20 cellular contexts compared by ENCODE assay signal in genomic region chr1:97368296-97368695, GRCh38.
A peak's percentile ranks its signal among the peaks of the same experiment; 100 is the strongest.
DNase-seq lines count a peak whose midpoint lies in the region; ATAC-seq, FAIRE-seq and TF ChIP-seq lines count a peak whose summit lies in the region.
"Had no signal": no experiment of that assay in that cellular context is flagged by ENCODE, and none has a peak within 500 bp of the region (broad histone marks: within the 10 kb centered on the region; RNA-seq: fewer than 3 reads in every experiment).

No MANE protein-coding gene starts in this region.

- H4K20me1 ChIP-seq in H1 (replicated peaks in 1 of 2; ENCODE audit: control insufficient read depth in 1 of 2, insufficient read depth in 2 of 2, low read length in 2 of 2): no peaks in the 10 kb centered on the region
- no peaks in the 10 kb centered on the region for H4K20me1 ChIP-seq in keratinocyte (ENCODE audit: control insufficient read depth, extremely low read depth, insufficient read depth, low read length)

- H2BK20ac ChIP-seq in H1 (ENCODE audit: low read length): no peak overlapping the region

- H3K4me2 ChIP-seq in H1 (ENCODE audit: insufficient read depth in 1 of 2, low read depth in 2 of 2, low read length in 2 of 2): no peak overlapping the region
- peak overlapping the region; percentile 2 for H3K4me2 ChIP-seq in keratinocyte (ENCODE audit: control insufficient read depth, extremely low read depth, insufficient read depth, low read depth, low read length)
- H3K4me2 ChIP-seq: A549; BLaER1 treated with 17β-estradiol and CSF1 and Interleukin-3, amounts not matched to agents 10 nM and 100 nM had no signal

- no peak for ATAC-seq in HG02884 (IDR thresholded peaks at IDR 0.05; ENCODE audit: unreplicated experiment)
- ATAC-seq in HG03565 (IDR thresholded peaks at IDR 0.05; ENCODE audit: unreplicated experiment): no peak
- ATAC-seq: A549; CD8-positive, alpha-beta T cell had no signal

- CTCF ChIA-PET in H1 (lab: Charles Lee; ENCODE audit: partially characterized antibody): interaction anchor here (1.2 to 1.6 kb wide), 2 partner anchors 10 to 157 kb away, joined by 4 read pairs; no protein-coding TSS in a partner anchor

- no peaks in the 10 kb centered on the region for H3K9me3 ChIP-seq in H1 (ENCODE audit: insufficient read depth in 2 of 2, low read depth in 1 of 2, low read length in 1 of 2)
- no peaks in the 10 kb centered on the region for H3K9me3 ChIP-seq in keratinocyte (ENCODE audit: control insufficient read depth, low read depth, low read length)
- H3K9me3 ChIP-seq: A549; BLaER1 treated with 17β-estradiol and CSF1 and Interleukin-3, amounts not matched to agents 10 nM and 100 nM; Caco-2 had no signal

- no peak overlapping the region for H2BK12ac ChIP-seq in H1 (ENCODE audit: low read depth, low read length)

- TF ChIP-seq EP300 in H1 (IDR thresholded peaks at IDR 0.05; ENCODE audit: borderline replicate concordance in 1 of 2, low read depth in 2 of 2, low read length in 2 of 2): no peak

- H3K27me3 ChIP-seq in bronchial epithelial cell (ENCODE audit: control insufficient read depth, insufficient read depth, low read length) (no peaks in the 10 kb centered on the region), H1 (replicated peaks in 1 of 4; ENCODE audit: control insufficient read depth in 3 of 4, extremely low read depth in 1 of 4, insufficient read depth in 3 of 4, low read length in 3 of 4) (no peaks in the 10 kb centered on the region), keratinocyte (ENCODE audit: control insufficient read depth, extremely low read depth, insufficient read depth, low read length) (no peaks in the 10 kb centered on the region)
- H3K27me3 ChIP-seq: BLaER1 treated with 17β-estradiol and CSF1 and Interleukin-3, amounts not matched to agents 10 nM and 100 nM had no signal

- no peak overlapping the region for H4K5ac ChIP-seq in H1 (ENCODE audit: insufficient read length, low read depth, low read length)

- POLR2A ChIA-PET in H1 (lab: Charles Lee; ENCODE audit: partially characterized antibody): no interaction called here

- FAIRE-seq in bronchial epithelial cell (lab: Jason Lieb, UNC) (no peak), H1 (lab: Jason Lieb, UNC) (no peak), keratinocyte (lab: Jason Lieb, UNC) (peak; percentile 13)
- FAIRE-seq: A549, D721Med, G401.6, GM19239 had no signal

- H3K9me1 ChIP-seq in keratinocyte (ENCODE audit: control insufficient read depth, extremely low read depth, insufficient read depth, low read length): no peaks in the 10 kb centered on the region

- no peaks in the 10 kb centered on the region for H3K79me1 ChIP-seq in H1 (ENCODE audit: low read depth, low read length)

- no peak overlapping the region for H4K91ac ChIP-seq in H1 (replicated peaks; ENCODE audit: insufficient read length, low read length)

- H3K79me2 ChIP-seq in H1 (ENCODE audit: control insufficient read depth in 1 of 2, insufficient read depth in 2 of 2, low read length in 2 of 2) (no peaks in the 10 kb centered on the region), keratinocyte (ENCODE audit: control insufficient read depth, insufficient read depth, low read length) (no peaks in the 10 kb centered on the region)

- 95% methylated on average over 1 of the region's 1 CpG; no CpG with 5 or more reads in 1 of the 2 experiments for WGBS in H1 (ENCODE audit: extremely low coverage in 1 of 2, insufficient coverage in 1 of 2, insufficient read length in 1 of 2, insufficient replicate concordance in 2 of 2, low coverage in 1 of 2, low lambda C conversion rate in 2 of 2, missing lambda C conversion rate in 1 of 2), 2 experiments

- H3K27ac ChIP-seq in H1 (ENCODE audit: low read depth, low read length) (no peak overlapping the region), epithelial cell of prostate (peak overlapping the region; percentile 45), keratinocyte (ENCODE audit: control insufficient read depth, insufficient read depth, low read length) (no peak overlapping the region)
- H3K27ac ChIP-seq: A549; BLaER1 treated with 17β-estradiol and CSF1 and Interleukin-3, amounts not matched to agents 10 nM and 100 nM; C4-2B had no signal

- H2BK120ac ChIP-seq in H1 (replicated peaks; ENCODE audit: low read depth, low read length): no peak overlapping the region

- no peak overlapping the region for H4K8ac ChIP-seq in H1 (ENCODE audit: extremely low read depth, insufficient read depth, low read length)

- H2AFZ ChIP-seq in H1 (ENCODE audit: low read length) (no peak overlapping the region), keratinocyte (ENCODE audit: control insufficient read depth, low read length) (no peak overlapping the region)

- no peak overlapping the region for H3K56ac ChIP-seq in H1 (replicated peaks; ENCODE audit: insufficient read length, low read depth, low read length)

- no peak overlapping the region for H2BK5ac ChIP-seq in H1 (ENCODE audit: low read depth, low read length)

- H2AK5ac ChIP-seq in H1 (ENCODE audit: low read depth, low read length): no peak overlapping the region

- H3K4ac ChIP-seq in H1 (replicated peaks; ENCODE audit: insufficient read length, low read depth, low read length): peak overlapping the region; percentile 66

- dilution Hi-C loops in keratinocyte (cut with MboI; ENCODE audit: extremely low pct_ligation_motif_present, low sequenced_read_pairs): no loop called here

- no peak overlapping the region for H2BK15ac ChIP-seq in H1 (ENCODE audit: low read length)

- H3K9ac ChIP-seq in H1 (replicated peaks in 1 of 4; ENCODE audit: extremely low read depth in 1 of 4, low read depth in 3 of 4, low read length in 3 of 4) (no peak overlapping the region), keratinocyte (ENCODE audit: control insufficient read depth, extremely low read depth, insufficient read depth, low read length) (no peak overlapping the region)
- H3K9ac ChIP-seq: BLaER1 treated with 17β-estradiol and CSF1 and Interleukin-3, amounts not matched to agents 10 nM and 100 nM had no signal

- TF ChIP-seq POLR2A in H1 (IDR thresholded peaks at IDR 0.05; ENCODE audit: control extremely low read depth in 1 of 2, low read depth in 2 of 2, low read length in 2 of 2): no peak

- H3K4me1 ChIP-seq in H1 (replicated peaks in 1 of 4; ENCODE audit: control insufficient read depth in 3 of 4, insufficient read depth in 4 of 4, low read length in 3 of 4) (peaks cover 0 to 3% (median 0%) of the 10 kb centered on the region in 4 experiments; a peak in 1 of 7 replicates), keratinocyte (ENCODE audit: control insufficient read depth, extremely low read depth, insufficient read depth, low read length) (peaks cover 12% of the 10 kb centered on the region)
- H3K4me1 ChIP-seq: A549; BLaER1 treated with 17β-estradiol and CSF1 and Interleukin-3, amounts not matched to agents 10 nM and 100 nM; Caco-2 had no signal

- no peak overlapping the region for H3K14ac ChIP-seq in H1 (ENCODE audit: insufficient read length)

- no peak for TF ChIP-seq RAD21 in H1 (IDR thresholded peaks at IDR 0.05 in 1 of 2, conservative IDR thresholded peaks at IDR 0.05 in 1 of 2; ENCODE audit: low read depth in 2 of 2, low read length in 2 of 2)

- H3K18ac ChIP-seq in H1 (ENCODE audit: extremely low read depth, low read length): no peak overlapping the region

- H3K36me3 ChIP-seq in bronchial epithelial cell (ENCODE audit: control insufficient read depth, insufficient read depth, low read length): no peaks in the 10 kb centered on the region
- H3K36me3 ChIP-seq in H1 (ENCODE audit: control insufficient read depth in 2 of 4, insufficient read depth in 4 of 4, low read length in 3 of 4): no peaks in the 10 kb centered on the region
- no peaks in the 10 kb centered on the region for H3K36me3 ChIP-seq in keratinocyte (ENCODE audit: control insufficient read depth in 2 of 2, extremely low read depth in 1 of 2, insufficient read depth in 2 of 2, low read length in 2 of 2)

- peak; percentile 54 for DNase-seq in bronchial epithelial cell (ENCODE audit: low read depth)
- no peak for DNase-seq in H1 (ENCODE audit: low read depth in 1 of 2, low spot score in 2 of 2)
- no peak for DNase-seq in epithelial cell of prostate (ENCODE audit: low read depth, low spot score)
- DNase-seq in keratinocyte (ENCODE audit: low read depth, low spot score): no peak
- DNase-seq in retina: no peak
- DNase-seq: AML-193; Caco-2; Calu3; CD4-positive, alpha-beta T cell; CD8-positive, alpha-beta T cell; DMS79 treated with DMSO at 0.1 percent for 48 hours; GF-D8 had no signal

- H3K23ac ChIP-seq in H1 (ENCODE audit: insufficient read length): no peak overlapping the region

- no peak for TF ChIP-seq CTCF in bronchial epithelial cell (IDR thresholded peaks at IDR 0.05; ENCODE audit: insufficient read depth, low read length, severe bottlenecking)
- TF ChIP-seq CTCF in H1 (IDR thresholded peaks at IDR 0.05; ENCODE audit: control extremely low read depth in 1 of 3, insufficient read depth in 1 of 3, low read depth in 1 of 3, low read length in 3 of 3): no peak
- no peak for TF ChIP-seq CTCF in keratinocyte (optimal IDR thresholded peaks at IDR 0.05 in 1 of 3, IDR thresholded peaks at IDR 0.05 in 1 of 3, conservative IDR thresholded peaks at IDR 0.05 in 1 of 3; ENCODE audit: extremely low read depth in 1 of 3, insufficient read depth in 2 of 3, low read length in 3 of 3)

- H3K23me2 ChIP-seq in H1 (ENCODE audit: low read depth, low read length): no peaks in the 10 kb centered on the region

- H3K4me3 ChIP-seq in bronchial epithelial cell (ENCODE audit: low read depth, low read length) (no peak overlapping the region), H1 (ENCODE audit: extremely low read depth in 1 of 4, insufficient read depth in 2 of 4, low read depth in 3 of 4, low read length in 4 of 4) (no peak overlapping the region), keratinocyte (ENCODE audit: control insufficient read depth in 2 of 3, extremely low read depth in 1 of 3, insufficient read depth in 2 of 3, low read depth in 1 of 3, low read length in 3 of 3) (no peak overlapping the region)
- H3K4me3 ChIP-seq: A549; BLaER1 treated with 17β-estradiol and CSF1 and Interleukin-3, amounts not matched to agents 10 nM and 100 nM had no signal

TF ChIP-seq in H1, 55 proteins besides CTCF, POLR2A, EP300 and RAD21 (continues in another document):
- TF ChIP-seq POLR2AphosphoS5 (IDR thresholded peaks at IDR 0.05; ENCODE audit: low read depth, low read length) (no peak), SAP30 (IDR thresholded peaks at IDR 0.05; ENCODE audit: insufficient read depth, insufficient replicate concordance, low read length) (no peak), KDM1A (IDR thresholded peaks at IDR 0.05; ENCODE audit: borderline replicate concordance, low read length) (no peak), NRF1 (IDR thresholded peaks at IDR 0.05; ENCODE audit: low read depth, low read length) (no peak), USF2 (IDR thresholded peaks at IDR 0.05; ENCODE audit: low read length) (no peak), TCF12 (IDR thresholded peaks at IDR 0.05; ENCODE audit: low read depth, low read length) (no peak)
